1 cellular context compared by ENCODE assay signal in the genomic region with DNA sequence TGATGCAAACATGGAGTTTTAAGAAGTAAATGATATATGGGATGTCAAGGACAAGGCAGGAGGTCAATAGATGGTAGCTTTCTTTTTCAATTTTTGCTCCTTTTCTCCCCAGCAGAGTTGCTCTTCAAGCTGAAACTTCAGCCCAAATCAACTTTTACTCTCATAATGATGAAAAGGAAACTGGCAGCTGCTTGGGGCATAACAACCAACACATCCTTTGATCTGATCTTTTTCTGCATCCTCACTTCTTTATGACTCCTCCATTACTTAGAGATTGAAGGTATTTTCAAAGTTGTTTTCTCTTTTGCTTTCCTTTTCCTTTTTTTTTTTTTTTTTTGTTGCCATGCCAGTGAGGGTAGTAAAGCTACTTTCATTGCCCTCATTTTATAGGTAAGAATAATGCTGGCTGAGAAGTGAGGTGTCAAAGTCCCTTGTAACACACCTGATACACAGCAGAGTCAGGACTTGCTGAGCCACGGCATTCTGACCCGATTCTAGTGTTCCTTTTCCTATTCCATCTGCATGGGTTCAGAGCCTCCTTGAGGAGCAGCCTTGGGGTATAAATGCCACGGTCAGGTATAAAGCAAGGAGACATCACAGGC.
TF ChIP-seq lines count a peak whose summit lies in the region.

No MANE protein-coding gene starts in this region.

TF ChIP-seq in GM12878, 131 proteins besides CTCF, POLR2A, EP300 and RAD21 (continued from another document):
- TF ChIP-seq TCF3 (IDR thresholded peaks at IDR 0.05; ENCODE audit: borderline replicate concordance, insufficient read depth, low read depth, low read length): no peak
- TF ChIP-seq, protein P1, sequence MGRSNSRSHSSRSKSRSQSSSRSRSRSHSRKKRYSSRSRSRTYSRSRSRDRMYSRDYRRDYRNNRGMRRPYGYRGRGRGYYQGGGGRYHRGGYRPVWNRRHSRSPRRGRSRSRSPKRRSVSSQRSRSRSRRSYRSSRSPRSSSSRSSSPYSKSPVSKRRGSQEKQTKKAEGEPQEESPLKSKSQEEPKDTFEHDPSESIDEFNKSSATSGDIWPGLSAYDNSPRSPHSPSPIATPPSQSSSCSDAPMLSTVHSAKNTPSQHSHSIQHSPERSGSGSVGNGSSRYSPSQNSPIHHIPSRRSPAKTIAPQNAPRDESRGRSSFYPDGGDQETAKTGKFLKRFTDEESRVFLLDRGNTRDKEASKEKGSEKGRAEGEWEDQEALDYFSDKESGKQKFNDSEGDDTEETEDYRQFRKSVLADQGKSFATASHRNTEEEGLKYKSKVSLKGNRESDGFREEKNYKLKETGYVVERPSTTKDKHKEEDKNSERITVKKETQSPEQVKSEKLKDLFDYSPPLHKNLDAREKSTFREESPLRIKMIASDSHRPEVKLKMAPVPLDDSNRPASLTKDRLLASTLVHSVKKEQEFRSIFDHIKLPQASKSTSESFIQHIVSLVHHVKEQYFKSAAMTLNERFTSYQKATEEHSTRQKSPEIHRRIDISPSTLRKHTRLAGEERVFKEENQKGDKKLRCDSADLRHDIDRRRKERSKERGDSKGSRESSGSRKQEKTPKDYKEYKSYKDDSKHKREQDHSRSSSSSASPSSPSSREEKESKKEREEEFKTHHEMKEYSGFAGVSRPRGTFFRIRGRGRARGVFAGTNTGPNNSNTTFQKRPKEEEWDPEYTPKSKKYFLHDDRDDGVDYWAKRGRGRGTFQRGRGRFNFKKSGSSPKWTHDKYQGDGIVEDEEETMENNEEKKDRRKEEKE (IDR thresholded peaks at IDR 0.05): no peak
- TF ChIP-seq, protein P2, sequence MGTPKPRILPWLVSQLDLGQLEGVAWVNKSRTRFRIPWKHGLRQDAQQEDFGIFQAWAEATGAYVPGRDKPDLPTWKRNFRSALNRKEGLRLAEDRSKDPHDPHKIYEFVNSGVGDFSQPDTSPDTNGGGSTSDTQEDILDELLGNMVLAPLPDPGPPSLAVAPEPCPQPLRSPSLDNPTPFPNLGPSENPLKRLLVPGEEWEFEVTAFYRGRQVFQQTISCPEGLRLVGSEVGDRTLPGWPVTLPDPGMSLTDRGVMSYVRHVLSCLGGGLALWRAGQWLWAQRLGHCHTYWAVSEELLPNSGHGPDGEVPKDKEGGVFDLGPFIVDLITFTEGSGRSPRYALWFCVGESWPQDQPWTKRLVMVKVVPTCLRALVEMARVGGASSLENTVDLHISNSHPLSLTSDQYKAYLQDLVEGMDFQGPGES (IDR thresholded peaks at IDR 0.05): no peak
- no peak for TF ChIP-seq NFYA (IDR thresholded peaks at IDR 0.05; ENCODE audit: borderline replicate concordance, low read depth, low read length)
- no peak for TF ChIP-seq NR2F1 (conservative IDR thresholded peaks at IDR 0.05)
- TF ChIP-seq PML (IDR thresholded peaks at IDR 0.05; ENCODE audit: low read length): no peak
